8 cellular contexts compared by ENCODE assay signal in the genomic region with DNA sequence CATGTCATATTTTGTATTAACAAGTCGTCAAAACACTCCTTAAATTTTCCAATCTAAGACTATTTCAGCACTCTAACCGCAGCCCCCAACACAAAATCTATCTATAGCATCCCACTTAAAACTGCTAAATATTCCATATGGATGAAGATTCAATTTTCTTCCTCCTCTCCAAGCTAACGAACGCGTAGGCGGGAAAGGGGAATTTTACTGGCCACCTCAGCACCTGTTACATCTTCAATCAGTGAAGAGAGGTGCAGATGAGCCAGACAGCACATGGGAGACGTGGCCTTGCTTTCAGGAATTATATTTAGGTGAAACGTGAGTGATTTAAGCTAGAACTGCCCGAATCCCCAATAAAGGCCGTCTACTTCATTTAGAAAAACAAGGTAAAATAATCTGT. TPM values are rescaled to one million over a fixed set of nuclear protein-coding genes. Genes with fewer than 3 reads are reported as not detected.
DNase-seq lines count a peak whose midpoint lies in the region; ATAC-seq and TF ChIP-seq lines count a peak whose summit lies in the region.

No MANE protein-coding gene starts in this region.

- no peaks in the 10 kb centered on the region for H3K27me3 Mint-ChIP-seq in activated CD4-positive, alpha-beta T cell treated with anti-CD3 and anti-CD28 coated beads, Interleukin-2, amount 10 ng/mL, durations not matched to agents 7 days and 5 days

- H3K36me3 Mint-ChIP-seq in activated CD4-positive, alpha-beta T cell treated with anti-CD3 and anti-CD28 coated beads, Interleukin-2, amount 10 ng/mL, durations not matched to agents 7 days and 5 days (ENCODE audit: low read depth) = peaks cover 30% of the 10 kb centered on the region

- 2% methylated on average over 10 of the region's 10 CpGs for WGBS in suprapubic skin

- H3K36me3 ChIP-seq in Panc1 (ENCODE audit: control insufficient read depth, insufficient read depth, low read length) (peaks cover 11% of the 10 kb centered on the region), suprapubic skin (no peaks in the 10 kb centered on the region)

- no peak overlapping the region for H3K4me3 Mint-ChIP-seq in activated CD4-positive, alpha-beta T cell treated with anti-CD3 and anti-CD28 coated beads, Interleukin-2, amount 10 ng/mL, durations not matched to agents 7 days and 5 days

- TF ChIP-seq POLR2A in suprapubic skin (IDR thresholded peaks at IDR 0.05) = no peak

- ATAC-seq in Panc1 (no peak), GM19463 (IDR thresholded peaks at IDR 0.05; ENCODE audit: unreplicated experiment) (no peak)

- no peak for TF ChIP-seq EP300 in suprapubic skin (IDR thresholded peaks at IDR 0.05)

- H3K9me3 ChIP-seq in Panc1 (ENCODE audit: control insufficient read depth, insufficient read depth, low read depth, low read length) (no peaks in the 10 kb centered on the region), suprapubic skin (no peaks in the 10 kb centered on the region)

- CTCF ChIA-PET in activated CD4-positive, alpha-beta T cell treated with anti-CD3 and anti-CD28 coated beads, Interleukin-2, amount 10 ng/mL, durations not matched to agents 7 days and 5 days (lab: Charles Lee) = interaction anchor here (0.6 to 3.4 kb wide), 8 partner anchors 11 to 111 kb away, joined by 3 to 18 read pairs (median 5); a partner anchor contains a TSS
- CTCF ChIA-PET in Panc1 (lab: Charles Lee) = no interaction called here

- peaks cover 29% of the 10 kb centered on the region for H3K4me1 ChIP-seq in Panc1 (ENCODE audit: control insufficient read depth, insufficient read depth, low read length)
- peaks cover 69% of the 10 kb centered on the region for H3K4me1 ChIP-seq in suprapubic skin

- TF ChIP-seq CTCF in Panc1 (IDR thresholded peaks at IDR 0.05) (no peak), suprapubic skin (IDR thresholded peaks at IDR 0.05) (no peak)

- no peaks in the 10 kb centered on the region for H3K9me3 Mint-ChIP-seq in activated CD4-positive, alpha-beta T cell treated with anti-CD3 and anti-CD28 coated beads, Interleukin-2, amount 10 ng/mL, durations not matched to agents 7 days and 5 days

- peak overlapping the region; percentile 79 to 92 for H3K4me3 ChIP-seq in Panc1 (ENCODE audit: low read depth in 2 of 2, low read length in 2 of 2)
- H3K4me3 ChIP-seq in iPS-11a (ENCODE audit: low read depth, low read length) = peak overlapping the region; percentile 92
- H3K4me3 ChIP-seq in suprapubic skin = peak overlapping the region; percentile 99

- intact Hi-C loops in Panc1 (cut with micrococcal nuclease; ENCODE audit: unreplicated experiment) (no loop called here), posterior vena cava (cut with DNase I) (no loop called here)

- BruUV-seq in Panc1 (replicated peaks; lab: Mats Ljungman, UMichigan) = no TSS peak

- POLR2A ChIA-PET in activated CD4-positive, alpha-beta T cell treated with anti-CD3 and anti-CD28 coated beads, Interleukin-2, amount 10 ng/mL, durations not matched to agents 7 days and 5 days (lab: Charles Lee) = no interaction called here
- POLR2A ChIA-PET in Panc1 (lab: Charles Lee) = no interaction called here

- H3K27ac ChIP-seq in Panc1 (ENCODE audit: low read length) = peak overlapping the region; percentile 92
- peak overlapping the region; percentile 99 for H3K27ac ChIP-seq in suprapubic skin
- H3K27ac ChIP-seq in substantia nigra (ENCODE audit: low read depth, low read length, poor library complexity, severe bottlenecking) = no peak overlapping the region

- H3K4me1 Mint-ChIP-seq in activated CD4-positive, alpha-beta T cell treated with anti-CD3 and anti-CD28 coated beads, Interleukin-2, amount 10 ng/mL, durations not matched to agents 7 days and 5 days = peaks cover 44% of the 10 kb centered on the region

- no peak overlapping the region for H3K27ac Mint-ChIP-seq in activated CD4-positive, alpha-beta T cell treated with anti-CD3 and anti-CD28 coated beads, Interleukin-2, amount 10 ng/mL, durations not matched to agents 7 days and 5 days

- in situ Hi-C loops in Panc1 (cut with HindIII; ENCODE audit: low pct_unique_long_range_greater_than_20kb, low sequenced_read_pairs) = no loop called here

- DNase-seq in activated CD4-positive, alpha-beta T cell treated with anti-CD3 and anti-CD28 coated beads for 48 hours = peak; percentile 38
- DNase-seq in activated CD4-positive, alpha-beta T cell treated with anti-CD3 and anti-CD28 coated beads, Interleukin-2, amount 10 ng/mL, durations not matched to agents 7 days and 5 days = no peak
- no peak for DNase-seq in Panc1 (ENCODE audit: low read depth, low spot score)
- DNase-seq in suprapubic skin (ENCODE audit: low spot score in 2 of 2) = no peak
- no peak for DNase-seq in posterior vena cava (ENCODE audit: low spot score)
- DNase-seq in substantia nigra (lab: John Stamatoyannopoulos, UW) = no peak

- H3K27me3 ChIP-seq in Panc1 (ENCODE audit: control insufficient read depth, insufficient read depth, low read length) (no peaks in the 10 kb centered on the region), suprapubic skin (no peaks in the 10 kb centered on the region)

RNA-seq across cellular contexts. Expression of a gene that starts 1.1 kb away (rescaled TPM):
- total RNA-seq in activated CD4-positive, alpha-beta T cell treated with anti-CD3 and anti-CD28 coated beads, Interleukin-2, amount 10 ng/mL, durations not matched to agents 7 days and 5 days = 10 to 100 TPM; 55.8 to 69.5 TPM
- total RNA-seq in Panc1 (2021; ENCODE audit: unreplicated experiment) = 32.2 TPM
- polyA plus RNA-seq in Panc1 (2012; ENCODE audit: insufficient read length) = 13.4 TPM
- 10 to 100 TPM; 23.4 to 78.5 (median 34.2) TPM for total RNA-seq in suprapubic skin
- total RNA-seq in posterior vena cava = 10 to 100 TPM; 31.6 to 32.8 TPM
